1 cellular context compared by ENCODE assay signal in genomic region chr1:154974808-154975408, GRCh38.
TF ChIP-seq lines count a peak whose summit lies in the region.

No MANE protein-coding gene starts in this region.

TF ChIP-seq in HepG2, 621 proteins besides CTCF, POLR2A, EP300 and RAD21 (continues in another document):
- TF ChIP-seq, protein P1, sequence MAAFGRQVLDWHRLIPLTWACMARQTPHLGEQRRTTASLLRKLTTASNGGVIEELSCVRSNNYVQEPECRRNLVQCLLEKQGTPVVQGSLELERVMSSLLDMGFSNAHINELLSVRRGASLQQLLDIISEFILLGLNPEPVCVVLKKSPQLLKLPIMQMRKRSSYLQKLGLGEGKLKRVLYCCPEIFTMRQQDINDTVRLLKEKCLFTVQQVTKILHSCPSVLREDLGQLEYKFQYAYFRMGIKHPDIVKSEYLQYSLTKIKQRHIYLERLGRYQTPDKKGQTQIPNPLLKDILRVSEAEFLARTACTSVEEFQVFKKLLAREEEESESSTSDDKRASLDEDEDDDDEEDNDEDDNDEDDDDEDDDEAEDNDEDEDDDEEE (CRISPR knock-in tag; IDR thresholded peaks at IDR 0.05): no peak
- no peak for TF ChIP-seq FOXP1 (IDR thresholded peaks at IDR 0.05)
- TF ChIP-seq FOXP1 (CRISPR knock-in tag; IDR thresholded peaks at IDR 0.05): no peak
- TF ChIP-seq NR2F2 (IDR thresholded peaks at IDR 0.05; ENCODE audit: borderline replicate concordance, low read depth): peak; percentile 28; the same call in 1 of the 2 replicates
- TF ChIP-seq TOE1 (CRISPR knock-in tag; IDR thresholded peaks at IDR 0.05): peak; percentile 42; the same call in 1 of the 2 replicates
- 0 out of 2 replicates have a peak, but pooled peaks have one; percentile 45 for TF ChIP-seq ZSCAN31 (CRISPR knock-in tag; IDR thresholded peaks at IDR 0.05; ENCODE audit: low read depth)
- TF ChIP-seq ZNF816 (CRISPR knock-in tag; IDR thresholded peaks at IDR 0.05; ENCODE audit: borderline replicate concordance): peak; percentile 81; the same call in 1 of the 2 replicates
- no peak for TF ChIP-seq SP1 (IDR thresholded peaks at IDR 0.05)
- peak; percentile 1; the same call in 1 of the 2 replicates for TF ChIP-seq SP1 (CRISPR knock-in tag; IDR thresholded peaks at IDR 0.05)
- TF ChIP-seq ZMYM2 (CRISPR knock-in tag; IDR thresholded peaks at IDR 0.05): 0 out of 2 replicates have a peak, but pooled peaks have one; percentile 23
- TF ChIP-seq MED1 (CRISPR knock-in tag; IDR thresholded peaks at IDR 0.05): peak; percentile 49; the same call in 1 of the 2 replicates
- peak; percentile 47; the same call in 1 of the 2 replicates for TF ChIP-seq ZNF776 (CRISPR knock-in tag; IDR thresholded peaks at IDR 0.05)
- no peak for TF ChIP-seq GLI4 (CRISPR knock-in tag; IDR thresholded peaks at IDR 0.05; ENCODE audit: borderline replicate concordance)
- no peak for TF ChIP-seq ISX (CRISPR knock-in tag; conservative IDR thresholded peaks at IDR 0.05)
- 0 out of 2 replicates have a peak, but pooled peaks have one; percentile 9 for TF ChIP-seq IRX3 (CRISPR knock-in tag; IDR thresholded peaks at IDR 0.05; ENCODE audit: borderline replicate concordance, low read depth)
- TF ChIP-seq PBX2 (CRISPR knock-in tag; IDR thresholded peaks at IDR 0.05): no peak
- no peak for TF ChIP-seq HOMEZ (CRISPR knock-in tag; IDR thresholded peaks at IDR 0.05; ENCODE audit: low read depth)
- TF ChIP-seq, protein P2, sequence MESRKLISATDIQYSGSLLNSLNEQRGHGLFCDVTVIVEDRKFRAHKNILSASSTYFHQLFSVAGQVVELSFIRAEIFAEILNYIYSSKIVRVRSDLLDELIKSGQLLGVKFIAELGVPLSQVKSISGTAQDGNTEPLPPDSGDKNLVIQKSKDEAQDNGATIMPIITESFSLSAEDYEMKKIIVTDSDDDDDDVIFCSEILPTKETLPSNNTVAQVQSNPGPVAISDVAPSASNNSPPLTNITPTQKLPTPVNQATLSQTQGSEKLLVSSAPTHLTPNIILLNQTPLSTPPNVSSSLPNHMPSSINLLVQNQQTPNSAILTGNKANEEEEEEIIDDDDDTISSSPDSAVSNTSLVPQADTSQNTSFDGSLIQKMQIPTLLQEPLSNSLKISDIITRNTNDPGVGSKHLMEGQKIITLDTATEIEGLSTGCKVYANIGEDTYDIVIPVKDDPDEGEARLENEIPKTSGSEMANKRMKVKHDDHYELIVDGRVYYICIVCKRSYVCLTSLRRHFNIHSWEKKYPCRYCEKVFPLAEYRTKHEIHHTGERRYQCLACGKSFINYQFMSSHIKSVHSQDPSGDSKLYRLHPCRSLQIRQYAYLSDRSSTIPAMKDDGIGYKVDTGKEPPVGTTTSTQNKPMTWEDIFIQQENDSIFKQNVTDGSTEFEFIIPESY (CRISPR knock-in tag; IDR thresholded peaks at IDR 0.05): peak; percentile 3; the same call in 1 of the 2 replicates
- TF ChIP-seq ZNF775 (CRISPR knock-in tag; IDR thresholded peaks at IDR 0.05; ENCODE audit: borderline replicate concordance): no peak; the same call in 1 of the 2 replicates
- TF ChIP-seq ARNT2 (CRISPR knock-in tag; IDR thresholded peaks at IDR 0.05; ENCODE audit: low read depth): peak; percentile 8
- peak; percentile 52; the same call in 1 of the 2 replicates for TF ChIP-seq KMT2A (CRISPR knock-in tag; IDR thresholded peaks at IDR 0.05)
- TF ChIP-seq, protein P3, sequence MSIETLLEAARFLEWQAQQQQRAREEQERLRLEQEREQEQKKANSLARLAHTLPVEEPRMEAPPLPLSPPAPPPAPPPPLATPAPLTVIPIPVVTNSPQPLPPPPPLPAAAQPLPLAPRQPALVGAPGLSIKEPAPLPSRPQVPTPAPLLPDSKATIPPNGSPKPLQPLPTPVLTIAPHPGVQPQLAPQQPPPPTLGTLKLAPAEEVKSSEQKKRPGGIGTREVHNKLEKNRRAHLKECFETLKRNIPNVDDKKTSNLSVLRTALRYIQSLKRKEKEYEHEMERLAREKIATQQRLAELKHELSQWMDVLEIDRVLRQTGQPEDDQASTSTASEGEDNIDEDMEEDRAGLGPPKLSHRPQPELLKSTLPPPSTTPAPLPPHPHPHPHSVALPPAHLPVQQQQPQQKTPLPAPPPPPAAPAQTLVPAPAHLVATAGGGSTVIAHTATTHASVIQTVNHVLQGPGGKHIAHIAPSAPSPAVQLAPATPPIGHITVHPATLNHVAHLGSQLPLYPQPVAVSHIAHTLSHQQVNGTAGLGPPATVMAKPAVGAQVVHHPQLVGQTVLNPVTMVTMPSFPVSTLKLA (IDR thresholded peaks at IDR 0.05): peak; percentile 50
- no peak; the same call in 1 of the 2 replicates for TF ChIP-seq ZNF232 (CRISPR knock-in tag; IDR thresholded peaks at IDR 0.05; ENCODE audit: borderline replicate concordance)
- 0 out of 2 replicates have a peak, but pooled peaks have one; percentile 23 for TF ChIP-seq KAT7 (CRISPR knock-in tag; IDR thresholded peaks at IDR 0.05; ENCODE audit: borderline replicate concordance)
- no peak for TF ChIP-seq CEBPG (CRISPR knock-in tag; IDR thresholded peaks at IDR 0.05)
- peak; percentile 82 for TF ChIP-seq DMAP1 (CRISPR knock-in tag; IDR thresholded peaks at IDR 0.05)
- 0 out of 2 replicates have a peak, but pooled peaks have one; percentile 13 for TF ChIP-seq ZNF343 (CRISPR knock-in tag; IDR thresholded peaks at IDR 0.05)
- no peak for TF ChIP-seq ZNF180 (CRISPR knock-in tag; IDR thresholded peaks at IDR 0.05; ENCODE audit: borderline replicate concordance, low read depth)
- no peak for TF ChIP-seq TCF12 (IDR thresholded peaks at IDR 0.05)
- 0 out of 2 replicates have a peak, but pooled peaks have one; percentile 42 for TF ChIP-seq TCF12 (CRISPR knock-in tag; IDR thresholded peaks at IDR 0.05)
- TF ChIP-seq ZNF446 (CRISPR knock-in tag; IDR thresholded peaks at IDR 0.05): no peak
- TF ChIP-seq SATB2 (CRISPR knock-in tag; IDR thresholded peaks at IDR 0.05): 0 out of 2 replicates have a peak, but pooled peaks have one; percentile 34
- TF ChIP-seq TAF1 (CRISPR knock-in tag; IDR thresholded peaks at IDR 0.05): peak; percentile 65; the same call in 1 of the 2 replicates
- TF ChIP-seq ZSCAN30 (CRISPR knock-in tag; IDR thresholded peaks at IDR 0.05): no peak
- TF ChIP-seq ERF (CRISPR knock-in tag; IDR thresholded peaks at IDR 0.05): peak; percentile 14; the same call in 1 of the 2 replicates
- TF ChIP-seq REXO4 (CRISPR knock-in tag; IDR thresholded peaks at IDR 0.05; ENCODE audit: borderline replicate concordance): 0 out of 2 replicates have a peak, but pooled peaks have one; percentile 76
- peak; percentile 92 for TF ChIP-seq KLF9 (CRISPR knock-in tag; IDR thresholded peaks at IDR 0.05; ENCODE audit: low read depth)
- TF ChIP-seq SP2 (CRISPR knock-in tag; IDR thresholded peaks at IDR 0.05): no peak
- TF ChIP-seq, protein P4, sequence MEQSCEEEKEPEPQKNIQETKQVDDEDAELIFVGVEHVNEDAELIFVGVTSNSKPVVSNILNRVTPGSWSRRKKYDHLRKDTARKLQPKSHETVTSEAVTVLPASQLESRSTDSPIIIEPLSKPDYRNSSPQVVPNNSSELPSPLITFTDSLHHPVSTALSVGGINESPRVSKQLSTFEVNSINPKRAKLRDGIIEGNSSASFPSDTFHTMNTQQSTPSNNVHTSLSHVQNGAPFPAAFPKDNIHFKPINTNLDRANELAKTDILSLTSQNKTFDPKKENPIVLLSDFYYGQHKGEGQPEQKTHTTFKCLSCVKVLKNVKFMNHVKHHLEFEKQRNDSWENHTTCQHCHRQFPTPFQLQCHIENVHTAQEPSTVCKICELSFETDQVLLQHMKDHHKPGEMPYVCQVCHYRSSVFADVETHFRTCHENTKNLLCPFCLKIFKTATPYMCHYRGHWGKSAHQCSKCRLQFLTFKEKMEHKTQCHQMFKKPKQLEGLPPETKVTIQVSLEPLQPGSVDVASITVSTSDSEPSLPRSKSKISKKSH (CRISPR knock-in tag; IDR thresholded peaks at IDR 0.05; ENCODE audit: borderline replicate concordance): 0 out of 2 replicates have a peak, but pooled peaks have one; percentile 2
- no peak; the same call in 1 of the 2 replicates for TF ChIP-seq ZNF276 (CRISPR knock-in tag; IDR thresholded peaks at IDR 0.05; ENCODE audit: low read depth)
- TF ChIP-seq DRAP1 (CRISPR knock-in tag; IDR thresholded peaks at IDR 0.05): peak; percentile 79
- TF ChIP-seq NR0B2 (CRISPR knock-in tag; IDR thresholded peaks at IDR 0.05): peak; percentile 92; the same call in 1 of the 2 replicates
- TF ChIP-seq, protein P5, sequence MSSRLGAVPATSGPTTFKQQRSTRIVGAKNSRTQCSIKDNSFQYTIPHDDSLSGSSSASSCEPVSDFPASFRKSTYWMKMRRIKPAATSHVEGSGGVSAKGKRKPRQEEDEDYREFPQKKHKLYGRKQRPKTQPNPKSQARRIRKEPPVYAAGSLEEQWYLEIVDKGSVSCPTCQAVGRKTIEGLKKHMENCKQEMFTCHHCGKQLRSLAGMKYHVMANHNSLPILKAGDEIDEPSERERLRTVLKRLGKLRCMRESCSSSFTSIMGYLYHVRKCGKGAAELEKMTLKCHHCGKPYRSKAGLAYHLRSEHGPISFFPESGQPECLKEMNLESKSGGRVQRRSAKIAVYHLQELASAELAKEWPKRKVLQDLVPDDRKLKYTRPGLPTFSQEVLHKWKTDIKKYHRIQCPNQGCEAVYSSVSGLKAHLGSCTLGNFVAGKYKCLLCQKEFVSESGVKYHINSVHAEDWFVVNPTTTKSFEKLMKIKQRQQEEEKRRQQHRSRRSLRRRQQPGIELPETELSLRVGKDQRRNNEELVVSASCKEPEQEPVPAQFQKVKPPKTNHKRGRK (CRISPR knock-in tag; IDR thresholded peaks at IDR 0.05): no peak
- no peak for TF ChIP-seq HINFP (CRISPR knock-in tag; IDR thresholded peaks at IDR 0.05; ENCODE audit: low read depth)
- TF ChIP-seq SOX6 (IDR thresholded peaks at IDR 0.05): no peak
- 0 out of 2 replicates have a peak, but pooled peaks have one; percentile 13 for TF ChIP-seq SOX6 (CRISPR knock-in tag; IDR thresholded peaks at IDR 0.05)
- TF ChIP-seq NR3C1 (CRISPR knock-in tag; IDR thresholded peaks at IDR 0.05): no peak
- 0 out of 2 replicates have a peak, but pooled peaks have one; percentile 6 for TF ChIP-seq SOX5 (CRISPR knock-in tag; IDR thresholded peaks at IDR 0.05; ENCODE audit: borderline replicate concordance)
- TF ChIP-seq ZIK1 (CRISPR knock-in tag; IDR thresholded peaks at IDR 0.05; ENCODE audit: borderline replicate concordance, low read depth): 0 out of 2 replicates have a peak, but pooled peaks have one; percentile 30
- TF ChIP-seq MEF2D (CRISPR knock-in tag; IDR thresholded peaks at IDR 0.05): peak; percentile 3; the same call in 1 of the 2 replicates
- TF ChIP-seq ISL2 (CRISPR knock-in tag; IDR thresholded peaks at IDR 0.05): peak; percentile 30; the same call in 1 of the 2 replicates
- peak; percentile 66 for TF ChIP-seq KLF6 (CRISPR knock-in tag; IDR thresholded peaks at IDR 0.05)
